23 cellular contexts compared by ENCODE assay signal in the genomic region with DNA sequence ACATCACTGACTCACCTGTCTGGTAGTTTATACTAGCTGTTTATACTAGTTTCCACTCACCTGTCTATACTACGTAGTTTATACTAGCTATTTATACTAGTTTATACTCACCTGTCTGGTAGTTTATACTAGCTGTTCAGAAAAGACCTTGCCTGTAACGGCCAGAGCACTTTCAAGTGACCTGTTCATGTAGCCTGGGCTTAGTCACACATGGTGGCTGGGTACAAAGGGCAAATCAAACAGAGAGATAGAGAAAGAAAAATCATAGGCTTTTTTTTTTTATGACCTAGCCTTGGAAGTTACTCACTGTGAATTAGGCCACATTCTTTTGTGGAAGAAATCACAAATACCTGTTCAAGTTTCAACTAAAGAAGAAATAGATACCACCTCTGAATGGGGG. TPM values are rescaled to one million over a fixed set of nuclear protein-coding genes. Genes with fewer than 3 reads are reported as not detected.
DNase-seq lines count a peak whose midpoint lies in the region; ATAC-seq and TF ChIP-seq lines count a peak whose summit lies in the region.
"Had no signal": no experiment of that assay in that cellular context is flagged by ENCODE, and none has a peak within 500 bp of the region (broad histone marks: within the 10 kb centered on the region; RNA-seq: fewer than 3 reads in every experiment).

No MANE protein-coding gene starts in this region.

- no peaks in the 10 kb centered on the region for H3K27me3 Mint-ChIP-seq in T-helper 2 cell treated with Interferon-gamma antibody and Interleukin-4, amounts not matched to agents 5 μg/mL and 100 μg/mL, for 36 hours (ENCODE audit: low read depth)
- no peaks in the 10 kb centered on the region for H3K27me3 Mint-ChIP-seq in MCF 10A (ENCODE audit: insufficient read depth, unreplicated experiment)
- no peaks in the 10 kb centered on the region for H3K27me3 Mint-ChIP-seq in stimulated activated memory B cell treated with anti-CD40 and anti-IgM and Interleukin-4, amounts not matched to agents 10 μg/mL and 1 μg/mL and 100 μg/mL, for 72 hours
- H3K27me3 Mint-ChIP-seq: CD4-positive, alpha-beta T cell had no signal

- peak; percentile 76 for DNase-seq in DMS53 (lab: John Stamatoyannopoulos, UW)
- peak; percentile 26 for DNase-seq in colonic mucosa
- no peak for DNase-seq in left colon
- peak in 1 of 3 donors; percentile 3 for DNase-seq in mucosa of descending colon
- DNase-seq in T-helper 2 cell treated with Interferon-gamma antibody and Interleukin-4, amounts not matched to agents 5 μg/mL and 100 μg/mL, for 36 hours (ENCODE audit: low spot score): no peak
- no peak for DNase-seq in MCF 10A (ENCODE audit: unreplicated experiment)
- DNase-seq: 8988T; ACHN; AML-193; BE2C; CD4-positive, alpha-beta T cell; CD8-positive, alpha-beta memory T cell; DMS 273 treated with DMSO at 0.1 percent for 48 hours; DND-41; H9 had no signal

- H3K27me3 ChIP-seq in colonic mucosa: no peaks in the 10 kb centered on the region
- H3K27me3 ChIP-seq: BE2C had no signal

- H3K4me3 ChIP-seq in colonic mucosa (no peak overlapping the region), mucosa of descending colon (no peak overlapping the region)
- H3K4me3 ChIP-seq: A549; BLaER1 treated with 17β-estradiol and CSF1 and Interleukin-3, amounts not matched to agents 10 nM and 100 nM; GM23338 had no signal

- H3K36me3 Mint-ChIP-seq in T-helper 2 cell treated with Interferon-gamma antibody and Interleukin-4, amounts not matched to agents 5 μg/mL and 100 μg/mL, for 36 hours (ENCODE audit: low read depth): no peaks in the 10 kb centered on the region
- no peaks in the 10 kb centered on the region for H3K36me3 Mint-ChIP-seq in MCF 10A (ENCODE audit: insufficient read depth, unreplicated experiment)
- H3K36me3 Mint-ChIP-seq in stimulated activated memory B cell treated with anti-CD40 and anti-IgM and Interleukin-4, amounts not matched to agents 10 μg/mL and 1 μg/mL and 100 μg/mL, for 72 hours: no peaks in the 10 kb centered on the region
- H3K36me3 Mint-ChIP-seq: CD14-positive monocyte; CD8-positive, alpha-beta memory T cell had no signal

- TF ChIP-seq CTCF in colonic mucosa (IDR thresholded peaks at IDR 0.05): no peak
- no peak for TF ChIP-seq CTCF in mucosa of descending colon (IDR thresholded peaks at IDR 0.05)
- TF ChIP-seq CTCF in MCF 10A (IDR thresholded peaks at IDR 0.05; ENCODE audit: unreplicated experiment): no peak

- intact Hi-C loops in colonic mucosa (cut with DNase I): no loop called here
- intact Hi-C loops in left colon (cut with DNase I, micrococcal nuclease): no loop called here
- intact Hi-C loops in mucosa of descending colon (cut with DNase I, micrococcal nuclease): no loop called here
- intact Hi-C loops in MCF 10A (cut with micrococcal nuclease): no loop called here

- H3K36me3 ChIP-seq in colonic mucosa: no peaks in the 10 kb centered on the region
- no peaks in the 10 kb centered on the region for H3K36me3 ChIP-seq in mucosa of descending colon (ENCODE audit: low read depth)
- H3K36me3 ChIP-seq: BE2C; BLaER1 treated with 17β-estradiol and CSF1 and Interleukin-3, amounts not matched to agents 10 nM and 100 nM had no signal

- no peak overlapping the region for H3K27ac ChIP-seq in colonic mucosa
- H3K27ac ChIP-seq: A549; BLaER1 treated with 17β-estradiol and CSF1 and Interleukin-3, amounts not matched to agents 10 nM and 100 nM had no signal

- H3K27ac Mint-ChIP-seq in T-helper 2 cell treated with Interferon-gamma antibody and Interleukin-4, amounts not matched to agents 5 μg/mL and 100 μg/mL, for 36 hours: no peak overlapping the region
- no peak overlapping the region for H3K27ac Mint-ChIP-seq in MCF 10A (ENCODE audit: low read depth, unreplicated experiment)
- H3K27ac Mint-ChIP-seq in stimulated activated memory B cell treated with anti-CD40 and anti-IgM and Interleukin-4, amounts not matched to agents 10 μg/mL and 1 μg/mL and 100 μg/mL, for 72 hours: no peak overlapping the region
- H3K27ac Mint-ChIP-seq: CD4-positive, alpha-beta T cell; CD8-positive, alpha-beta memory T cell; GM23338; H9 had no signal

- POLR2A ChIA-PET in MCF 10A (lab: Yijun Ruan, JAX): no interaction called here

- no peak overlapping the region for H3K9ac ChIP-seq in colonic mucosa (ENCODE audit: low read depth in 2 of 2, low read length in 2 of 2)
- H3K9ac ChIP-seq: BLaER1 treated with 17β-estradiol and CSF1 and Interleukin-3, amounts not matched to agents 10 nM and 100 nM had no signal

- peak; percentile 78 for ATAC-seq in left colon
- peak; percentile 84 for ATAC-seq in mucosa of descending colon
- no peak for ATAC-seq in HG03521 (IDR thresholded peaks at IDR 0.05; ENCODE audit: unreplicated experiment)
- no peak for ATAC-seq in stimulated activated memory B cell treated with anti-CD40 and anti-IgM and Interleukin-4, amounts not matched to agents 10 μg/mL and 1 μg/mL and 100 μg/mL, for 72 hours
- ATAC-seq: A549, GM23338, HCT116 had no signal

- no peaks in the 10 kb centered on the region for H3K9me3 ChIP-seq in colonic mucosa
- no peaks in the 10 kb centered on the region for H3K9me3 ChIP-seq in mucosa of descending colon
- H3K9me3 ChIP-seq: A549, BE2C had no signal

- H3K4me3 Mint-ChIP-seq in T-helper 2 cell treated with Interferon-gamma antibody and Interleukin-4, amounts not matched to agents 5 μg/mL and 100 μg/mL, for 36 hours: no peak overlapping the region
- H3K4me3 Mint-ChIP-seq in MCF 10A (ENCODE audit: unreplicated experiment): no peak overlapping the region
- no peak overlapping the region for H3K4me3 Mint-ChIP-seq in stimulated activated memory B cell treated with anti-CD40 and anti-IgM and Interleukin-4, amounts not matched to agents 10 μg/mL and 1 μg/mL and 100 μg/mL, for 72 hours
- H3K4me3 Mint-ChIP-seq: CD14-positive monocyte; CD4-positive, alpha-beta T cell; CD8-positive, alpha-beta memory T cell; GM23338; H9 had no signal

- no peaks in the 10 kb centered on the region for H3K4me1 Mint-ChIP-seq in T-helper 2 cell treated with Interferon-gamma antibody and Interleukin-4, amounts not matched to agents 5 μg/mL and 100 μg/mL, for 36 hours (ENCODE audit: low read depth)
- H3K4me1 Mint-ChIP-seq in MCF 10A (ENCODE audit: insufficient read depth, unreplicated experiment): peaks cover 9% of the 10 kb centered on the region
- no peaks in the 10 kb centered on the region for H3K4me1 Mint-ChIP-seq in stimulated activated memory B cell treated with anti-CD40 and anti-IgM and Interleukin-4, amounts not matched to agents 10 μg/mL and 1 μg/mL and 100 μg/mL, for 72 hours
- H3K4me1 Mint-ChIP-seq: CD14-positive monocyte; CD8-positive, alpha-beta memory T cell; GM23338; H9 had no signal

- H3K9me3 Mint-ChIP-seq in T-helper 2 cell treated with Interferon-gamma antibody and Interleukin-4, amounts not matched to agents 5 μg/mL and 100 μg/mL, for 36 hours: peaks cover 6% of the 10 kb centered on the region
- H3K9me3 Mint-ChIP-seq in MCF 10A (ENCODE audit: unreplicated experiment): peaks cover 29% of the 10 kb centered on the region
- H3K9me3 Mint-ChIP-seq in stimulated activated memory B cell treated with anti-CD40 and anti-IgM and Interleukin-4, amounts not matched to agents 10 μg/mL and 1 μg/mL and 100 μg/mL, for 72 hours: peaks cover 5% of the 10 kb centered on the region
- H3K9me3 Mint-ChIP-seq: CD14-positive monocyte; CD4-positive, alpha-beta T cell; GM23338 had no signal

- CTCF ChIA-PET in MCF 10A (lab: Yijun Ruan, JAX): no interaction called here

- H3K4me1 ChIP-seq in colonic mucosa (no peaks in the 10 kb centered on the region), mucosa of descending colon (ENCODE audit: low read depth) (no peaks in the 10 kb centered on the region)
- H3K4me1 ChIP-seq: A549, BE2C had no signal

- no TSS peak for BruUV-seq in MCF 10A (replicated peaks; lab: Mats Ljungman, UMichigan)

RNA-seq across cellular contexts. Expression of a gene that starts 30.7 kb away (rescaled TPM):
- total RNA-seq in colonic mucosa (not detected), left colon (not detected), mucosa of descending colon (not detected), MCF 10A (2022) (not detected in 2 replicates)
- total RNA-seq: CD4-positive, alpha-beta T cell; CD8-positive, alpha-beta memory T cell; GM23338; H4; H9 had no signal

Comparison
In these comparisons a context has a peak if more than half of its experiments do, and no peak if none do; other contexts are left out.
1. DNase-seq: peak in DMS53 (single experiment) and colonic mucosa (single experiment); none in left colon (0 of 2), T-helper 2 cell treated with Interferon-gamma antibody and Interleukin-4, amounts not matched to agents 5 μg/mL and 100 μg/mL, for 36 hours (single experiment) and MCF 10A (single experiment).
2. ATAC-seq: peak in left colon (single experiment) and mucosa of descending colon (single experiment); none in HG03521 (single experiment) and stimulated activated memory B cell treated with anti-CD40 and anti-IgM and Interleukin-4, amounts not matched to agents 10 μg/mL and 1 μg/mL and 100 μg/mL, for 72 hours (single experiment).